ENCODE assay signal across 8 cellular contexts in the genomic region with DNA sequence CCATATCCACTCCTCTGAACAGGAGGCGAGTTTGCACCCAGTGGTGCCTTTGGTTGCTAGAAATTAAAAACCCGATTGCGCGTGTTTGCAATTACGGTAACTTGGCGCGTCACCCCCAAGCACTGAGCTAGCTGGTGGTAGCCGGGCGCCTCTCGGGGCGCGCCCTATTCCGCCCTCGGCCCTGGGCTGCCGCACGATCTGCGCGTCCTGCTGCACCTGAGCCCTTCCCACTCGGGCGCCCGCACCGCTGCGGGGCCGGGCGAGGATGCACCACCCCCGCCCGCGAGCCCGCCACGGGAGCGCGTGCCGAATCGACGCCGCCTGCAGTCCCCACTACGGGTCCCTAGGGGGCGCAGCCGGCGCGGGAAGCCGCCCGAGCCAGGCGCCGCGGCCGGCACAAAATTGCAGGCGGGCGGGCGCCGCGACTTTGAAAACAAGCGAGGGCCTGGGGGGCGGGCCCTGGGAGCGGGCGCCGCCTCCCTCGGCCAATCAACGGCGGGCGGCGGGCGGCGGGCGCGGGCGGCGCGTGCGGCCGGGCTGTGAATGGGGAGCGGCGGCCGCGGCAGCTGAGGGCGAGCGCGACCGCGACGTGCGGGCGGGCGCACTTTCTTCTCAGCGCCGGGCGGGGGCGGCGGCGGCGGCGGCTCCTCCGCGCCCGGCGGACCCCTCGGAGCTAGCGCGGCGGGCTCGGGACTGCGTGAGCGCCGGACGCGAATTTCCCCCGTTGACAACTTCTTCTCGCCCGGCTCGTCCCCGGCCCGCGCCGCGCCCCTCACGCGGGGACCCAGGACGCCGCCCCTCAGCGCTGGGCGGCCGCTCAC. TPM values are rescaled to one million over a fixed set of nuclear protein-coding genes. Genes with fewer than 3 reads are reported as not detected.
A peak's percentile ranks its signal among the peaks of the same experiment; 100 is the strongest.
DNase-seq lines count a peak whose midpoint lies in the region; ATAC-seq and TF ChIP-seq lines count a peak whose summit lies in the region.

A gene with protein sequence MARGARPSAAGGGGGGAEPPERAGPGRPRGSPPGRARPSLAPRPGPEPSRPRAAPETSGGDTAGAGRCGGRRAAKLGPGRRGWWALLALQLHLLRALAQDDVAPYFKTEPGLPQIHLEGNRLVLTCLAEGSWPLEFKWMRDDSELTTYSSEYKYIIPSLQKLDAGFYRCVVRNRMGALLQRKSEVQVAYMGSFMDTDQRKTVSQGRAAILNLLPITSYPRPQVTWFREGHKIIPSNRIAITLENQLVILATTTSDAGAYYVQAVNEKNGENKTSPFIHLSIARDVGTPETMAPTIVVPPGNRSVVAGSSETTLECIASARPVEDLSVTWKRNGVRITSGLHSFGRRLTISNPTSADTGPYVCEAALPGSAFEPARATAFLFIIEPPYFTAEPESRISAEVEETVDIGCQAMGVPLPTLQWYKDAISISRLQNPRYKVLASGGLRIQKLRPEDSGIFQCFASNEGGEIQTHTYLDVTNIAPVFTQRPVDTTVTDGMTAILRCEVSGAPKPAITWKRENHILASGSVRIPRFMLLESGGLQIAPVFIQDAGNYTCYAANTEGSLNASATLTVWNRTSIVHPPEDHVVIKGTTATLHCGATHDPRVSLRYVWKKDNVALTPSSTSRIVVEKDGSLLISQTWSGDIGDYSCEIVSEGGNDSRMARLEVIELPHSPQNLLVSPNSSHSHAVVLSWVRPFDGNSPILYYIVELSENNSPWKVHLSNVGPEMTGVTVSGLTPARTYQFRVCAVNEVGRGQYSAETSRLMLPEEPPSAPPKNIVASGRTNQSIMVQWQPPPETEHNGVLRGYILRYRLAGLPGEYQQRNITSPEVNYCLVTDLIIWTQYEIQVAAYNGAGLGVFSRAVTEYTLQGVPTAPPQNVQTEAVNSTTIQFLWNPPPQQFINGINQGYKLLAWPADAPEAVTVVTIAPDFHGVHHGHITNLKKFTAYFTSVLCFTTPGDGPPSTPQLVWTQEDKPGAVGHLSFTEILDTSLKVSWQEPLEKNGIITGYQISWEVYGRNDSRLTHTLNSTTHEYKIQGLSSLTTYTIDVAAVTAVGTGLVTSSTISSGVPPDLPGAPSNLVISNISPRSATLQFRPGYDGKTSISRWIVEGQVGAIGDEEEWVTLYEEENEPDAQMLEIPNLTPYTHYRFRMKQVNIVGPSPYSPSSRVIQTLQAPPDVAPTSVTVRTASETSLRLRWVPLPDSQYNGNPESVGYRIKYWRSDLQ (N-terminal part only) (plus strand): TSS at position 602 of the 821 bp plus-strand sequence. CDS start 335 bp downstream, outside the sequence.

- WGBS in endodermal cell (ENCODE audit: insufficient coverage in 1 of 2, insufficient read length in 1 of 2), 2 experiments, result 0 to 2% methylated on average over 34 to 122 of the region's 122 CpGs

- H3K27ac ChIP-seq in endodermal cell (ENCODE audit: low read depth, low read length), result no peak within 1 kb of the TSS

- DNase-seq in Ammon's horn (ENCODE audit: low spot score) (peak; percentile 88), NCI-H69 (lab: John Stamatoyannopoulos, UW) (peak; percentile 99), endodermal cell (peak; percentile 96), mesothelial cell of epicardium (ENCODE audit: low spot score in 2 of 2, unreplicated experiment in 2 of 2) (peak; percentile 92 to 95)
- DNase-seq in activated CD8-positive, alpha-beta memory T cell treated with anti-CD3 and anti-CD28 coated beads, Interleukin-2, amount 10 ng/mL, durations not matched to agents 7 days and 5 days, result peak; percentile 88
- DNase-seq in stimulated activated CD8-positive, alpha-beta memory T cell treated with anti-CD3 and anti-CD28 coated beads, Interleukin-15, amount 100 ng/mL, for 24 hours (ENCODE audit: low read depth), result peak; percentile 88

- peak within 1 kb of the TSS; percentile 90 for H3K4me3 ChIP-seq in endodermal cell (ENCODE audit: low read length)

- no peaks in the 10 kb centered on the region for H3K36me3 Mint-ChIP-seq in activated CD8-positive, alpha-beta memory T cell treated with anti-CD3 and anti-CD28 coated beads, Interleukin-2, amount 10 ng/mL, durations not matched to agents 7 days and 5 days
- H3K36me3 Mint-ChIP-seq in endodermal cell (ENCODE audit: low read depth) (no peaks in the 10 kb centered on the region), mesothelial cell of epicardium (no peaks in the 10 kb centered on the region)

- H3K9me3 ChIP-seq in endodermal cell (ENCODE audit: control insufficient read depth, low read length), result no peaks in the 10 kb centered on the region

- no peaks in the 10 kb centered on the region for H3K9me3 Mint-ChIP-seq in activated CD8-positive, alpha-beta memory T cell treated with anti-CD3 and anti-CD28 coated beads, Interleukin-2, amount 10 ng/mL, durations not matched to agents 7 days and 5 days (ENCODE audit: low read depth)
- no peaks in the 10 kb centered on the region for H3K9me3 Mint-ChIP-seq in endodermal cell
- H3K9me3 Mint-ChIP-seq in mesothelial cell of epicardium, result no peaks in the 10 kb centered on the region

- H3K27ac Mint-ChIP-seq in activated CD8-positive, alpha-beta memory T cell treated with anti-CD3 and anti-CD28 coated beads, Interleukin-2, amount 10 ng/mL, durations not matched to agents 7 days and 5 days, result no peak within 1 kb of the TSS
- H3K27ac Mint-ChIP-seq in endodermal cell, result peak within 1 kb of the TSS; percentile 64
- H3K27ac Mint-ChIP-seq in mesothelial cell of epicardium, result peak within 1 kb of the TSS; percentile 92

- no peaks in the 10 kb centered on the region for H3K36me3 ChIP-seq in endodermal cell (ENCODE audit: control insufficient read depth, insufficient read depth, low read length)

- H3K4me3 Mint-ChIP-seq in activated CD8-positive, alpha-beta memory T cell treated with anti-CD3 and anti-CD28 coated beads, Interleukin-2, amount 10 ng/mL, durations not matched to agents 7 days and 5 days, result peak within 1 kb of the TSS; percentile 46
- H3K4me3 Mint-ChIP-seq in endodermal cell (peak within 1 kb of the TSS; percentile 79), mesothelial cell of epicardium (peak within 1 kb of the TSS; percentile 88)

- H3K27me3 Mint-ChIP-seq in activated CD8-positive, alpha-beta memory T cell treated with anti-CD3 and anti-CD28 coated beads, Interleukin-2, amount 10 ng/mL, durations not matched to agents 7 days and 5 days, result peaks cover 60% of the 10 kb centered on the region
- peaks cover 46% of the 10 kb centered on the region for H3K27me3 Mint-ChIP-seq in endodermal cell (ENCODE audit: insufficient read depth)
- H3K27me3 Mint-ChIP-seq in mesothelial cell of epicardium (ENCODE audit: low read depth), result peaks cover 12% of the 10 kb centered on the region

- peaks cover 36% of the 10 kb centered on the region for H3K27me3 ChIP-seq in endodermal cell (ENCODE audit: control insufficient read depth, insufficient read depth, low read length, poor library complexity, severe bottlenecking)

- peak within 1 kb of the TSS; percentile 12 for H3K9ac ChIP-seq in endodermal cell (ENCODE audit: extremely low read depth, low read length, poor library complexity, severe bottlenecking)

- TF ChIP-seq CTCF in endodermal cell (conservative IDR thresholded peaks at IDR 0.05) (peak; percentile 95), mesothelial cell of epicardium (IDR thresholded peaks at IDR 0.05; ENCODE audit: unreplicated experiment) (peak; percentile 96)

- ATAC-seq in GM19324 (IDR thresholded peaks at IDR 0.05; ENCODE audit: low FRiP score, unreplicated experiment), result peak; percentile 96
- ATAC-seq in HG03442 (IDR thresholded peaks at IDR 0.05; ENCODE audit: unreplicated experiment), result peak; percentile 93
- ATAC-seq in activated CD8-positive, alpha-beta memory T cell treated with anti-CD3 and anti-CD28 coated beads, Interleukin-2, amount 10 ng/mL, durations not matched to agents 7 days and 5 days, result peak; percentile 91

- no peaks in the 10 kb centered on the region for H3K4me1 ChIP-seq in endodermal cell (ENCODE audit: control insufficient read depth, insufficient read depth, low read length)

- CTCF ChIA-PET in activated CD8-positive, alpha-beta memory T cell treated with anti-CD3 and anti-CD28 coated beads, Interleukin-2, amount 10 ng/mL, durations not matched to agents 7 days and 5 days (lab: Charles Lee), result interaction anchor here (0.5 to 1.5 kb wide), 5 partner anchors 13 to 597 kb away, joined by 3 to 6 read pairs (median 4); no protein-coding TSS in a partner anchor

- peaks cover 6% of the 10 kb centered on the region for H3K4me1 Mint-ChIP-seq in activated CD8-positive, alpha-beta memory T cell treated with anti-CD3 and anti-CD28 coated beads, Interleukin-2, amount 10 ng/mL, durations not matched to agents 7 days and 5 days
- H3K4me1 Mint-ChIP-seq in endodermal cell (peaks cover 19% of the 10 kb centered on the region), mesothelial cell of epicardium (peaks cover 17% of the 10 kb centered on the region)

RNA-seq across cellular contexts. Expression of the gene that starts here (rescaled TPM):
- under 1 TPM; 0.05 to 0.06 TPM for total RNA-seq in activated CD8-positive, alpha-beta memory T cell treated with anti-CD3 and anti-CD28 coated beads, Interleukin-2, amount 10 ng/mL, durations not matched to agents 7 days and 5 days
- 10 to 100 TPM; 22.7 to 23.1 TPM for total RNA-seq in endodermal cell
- polyA plus RNA-seq in endodermal cell (2013, experiment 1 of 2), result 8.3 TPM
- 6.5 TPM for polyA plus RNA-seq in endodermal cell (2013, experiment 2 of 2)
- total RNA-seq in mesothelial cell of epicardium, result 12.8 to 17.2 TPM (median 15.1 TPM) in 3 replicates

Comparison
In these comparisons a context has a peak if more than half of its experiments do, and no peak if none do; other contexts are left out.
1. RNA of the gene that starts here (total RNA-seq): 22.7 to 23.1 TPM in endodermal cell and 12.8 to 17.2 TPM in mesothelial cell of epicardium; 0.05 to 0.06 TPM in activated CD8-positive, alpha-beta memory T cell treated with anti-CD3 and anti-CD28 coated beads, Interleukin-2, amount 10 ng/mL, durations not matched to agents 7 days and 5 days; every median in the first group is over 10 times any median in the second.
2. Peak in DNase-seq and ATAC-seq in activated CD8-positive, alpha-beta memory T cell treated with anti-CD3 and anti-CD28 coated beads, Interleukin-2, amount 10 ng/mL, durations not matched to agents 7 days and 5 days; RNA of the gene not detected or under 1 TPM.
3. Peak in every context shown above with its lines, with median percentiles within 50 percentile points of each other: DNase-seq, ATAC-seq and H3K4me3 Mint-ChIP-seq.